ENCODE assay signal across 21 cellular contexts in genomic region chr11:35964846-35965245, GRCh38. TPM values are rescaled to one million over a fixed set of nuclear protein-coding genes. Genes with fewer than 3 reads are reported as not detected.
A peak's percentile ranks its signal among the peaks of the same experiment; 100 is the strongest.
DNase-seq lines count a peak whose midpoint lies in the region; ATAC-seq and TF ChIP-seq lines count a peak whose summit lies in the region.
"Had no signal": no experiment of that assay in that cellular context is flagged by ENCODE, and none has a peak within 500 bp of the region (broad histone marks: within the 10 kb centered on the region; RNA-seq: fewer than 3 reads in every experiment).

No MANE protein-coding gene starts in this region.

- CTCF ChIA-PET in WTC11 (lab: Charles Lee), result interaction anchor here (1.2 kb wide), 1 partner anchor 143 kb away, joined by 6 read pairs; no protein-coding TSS in a partner anchor

- DNase-seq in left cardiac atrium (peak; percentile 29), Right ventricle myocardium superior (no peak), WTC11 (ENCODE audit: low spot score) (no peak), fibroblast of peridontal ligament (ENCODE audit: extremely low read depth) (peak; percentile 18), renal cortical epithelial cell (ENCODE audit: low read depth) (peak; percentile 79), dorsolateral prefrontal cortex (no peak), SHP77 (lab: John Stamatoyannopoulos, UW) (no peak), HuH-7 (ENCODE audit: low spot score) (no peak)
- DNase-seq: 8988T; CD8-positive, alpha-beta memory T cell; GDM1; MV-4-11; NCI-H1105 treated with DMSO at 0.1 percent for 48 hours; NCI-H187; NCI-H345; NCI-H524; OCI-M1 had no signal

- H3K27me3 ChIP-seq in dorsolateral prefrontal cortex, result no peaks in the 10 kb centered on the region

- H3K4me1 Mint-ChIP-seq in WTC11, result peaks cover 39% of the 10 kb centered on the region
- H3K4me1 Mint-ChIP-seq: CD8-positive, alpha-beta memory T cell had no signal

- ATAC-seq in left cardiac atrium (peak in 1 of 2 donors; percentile 16), Right ventricle myocardium superior (ENCODE audit: poor library complexity) (no peak), WTC11 (no peak)
- ATAC-seq: Right ventricle myocardium inferior had no signal

- H3K9me3 Mint-ChIP-seq in WTC11, result peaks cover 20% of the 10 kb centered on the region
- H3K9me3 Mint-ChIP-seq: CD8-positive, alpha-beta memory T cell; IgD-negative memory B cell had no signal

- intact Hi-C loops in left cardiac atrium (cut with DNase I), result no loop called here
- intact Hi-C loops in Right ventricle myocardium superior (cut with DNase I), result no loop called here
- intact Hi-C loops in dorsolateral prefrontal cortex (cut with DNase I), result no loop called here

- no peak overlapping the region for H3K4me3 Mint-ChIP-seq in WTC11
- H3K4me3 Mint-ChIP-seq: CD8-positive, alpha-beta memory T cell; IgD-negative memory B cell had no signal

- peak overlapping the region in 1 of 59 donors; percentile 20 for H3K27ac ChIP-seq in dorsolateral prefrontal cortex
- H3K27ac ChIP-seq: C4-2B, SK-N-MC had no signal

- no peak for TF ChIP-seq CTCF in WTC11 (IDR thresholded peaks at IDR 0.05)
- TF ChIP-seq CTCF in dorsolateral prefrontal cortex (IDR thresholded peaks at IDR 0.05 in 54 of 56, conservative IDR thresholded peaks at IDR 0.05 in 2 of 56; ENCODE audit: low read depth in 1 of 56, partially characterized antibody in 56 of 56), result no peak

- H3K27ac Mint-ChIP-seq in WTC11, result 0 out of 2 replicates have a peak overlapping the region, but pooled peaks have one; percentile 25
- H3K27ac Mint-ChIP-seq: IgD-negative memory B cell had no signal

- POLR2A ChIA-PET in WTC11 (lab: Charles Lee), result interaction anchor here (0.6 to 0.7 kb wide), 3 partner anchors 296 to 1405 kb away, joined by 3 to 4 read pairs (median 3); no protein-coding TSS in a partner anchor

- no peak overlapping the region for H3K4me3 ChIP-seq in dorsolateral prefrontal cortex
- H3K4me3 ChIP-seq: SK-N-MC had no signal

- peaks cover 16% of the 10 kb centered on the region for H3K36me3 Mint-ChIP-seq in WTC11
- H3K36me3 Mint-ChIP-seq: CD8-positive, alpha-beta memory T cell had no signal

- no peaks in the 10 kb centered on the region for H3K27me3 Mint-ChIP-seq in WTC11 (ENCODE audit: low read depth)
- H3K27me3 Mint-ChIP-seq: IgD-negative memory B cell had no signal

TF ChIP-seq in WTC11, 78 proteins besides CTCF, POLR2A, EP300 and RAD21:
- TF ChIP-seq NFATC4 (CRISPR knock-in tag; IDR thresholded peaks at IDR 0.05) (no peak), JAZF1 (CRISPR knock-in tag; IDR thresholded peaks at IDR 0.05) (no peak)

RNA-seq across cellular contexts. Expression of gene LDLRAD3, which starts 21.0 kb away (rescaled TPM):
- total RNA-seq in left cardiac atrium (10 to 100 TPM in 1 of 2 donors, 1 to 10 TPM in 1; 4.7 to 10.8 TPM), Right ventricle myocardium superior (1.2 TPM), WTC11 (2021) (12.6 to 14.5 TPM (median 14.5 TPM) in 3 replicates), renal cortical epithelial cell (3.3 and 3.9 TPM in 2 replicates), dorsolateral prefrontal cortex (10 to 100 TPM in 118 of 120 experiments, 1 to 10 TPM in 2; 8.6 to 50.7 (median 16.4) TPM)

Comparison
In these comparisons a context has a peak if more than half of its experiments do, and no peak if none do; other contexts are left out.
1. DNase-seq: peak in left cardiac atrium (single experiment), fibroblast of peridontal ligament (single experiment) and renal cortical epithelial cell (single experiment); none in Right ventricle myocardium superior (single experiment), WTC11 (single experiment), dorsolateral prefrontal cortex (0 of 10), SHP77 (0 of 2) and HuH-7 (single experiment).